ENCODE assay signal across 8 cellular contexts in genomic region chr7:127585044-127585953, GRCh38. TPM values are rescaled to one million over a fixed set of nuclear protein-coding genes. Genes with fewer than 3 reads are reported as not detected.
A peak's percentile ranks its signal among the peaks of the same experiment; 100 is the strongest.
DNase-seq lines count a peak whose midpoint lies in the region; TF ChIP-seq lines count a peak whose summit lies in the region.

TSS of gene GCC1 (minus strand) at chr7:127585596. CDS start at chr7:127585182, 414 bp downstream.

- H3K27me3 ChIP-seq in ovary: no peaks in the 10 kb centered on the region
- no peaks in the 10 kb centered on the region for H3K27me3 ChIP-seq in thymus (ENCODE audit: control insufficient read depth, insufficient read depth)

- DNase-seq in GM10248 (ENCODE audit: extremely low spot score): peak; percentile 95
- DNase-seq in HFFc6: peak; percentile 83
- DNase-seq in NAMALWA (ENCODE audit: low spot score): peak; percentile 97
- peak; percentile 65 for DNase-seq in SKM-1 treated with dmso at 0.1 percent for 144 hours (lab: John Stamatoyannopoulos, UW; ENCODE audit: unreplicated experiment)
- DNase-seq in glomerular visceral epithelial cell (ENCODE audit: extremely low spot score): peak; percentile 84
- peak; percentile 92 to 99 (median 96) for DNase-seq in ovary

- 1 to 3% (median 2%) methylated on average over 66 to 78 of the region's 78 CpGs for WGBS in ovary, 3 donors
- WGBS in thymus: 5% methylated on average over 78 of the region's 78 CpGs

- no peak for TF ChIP-seq EP300 in ovary (IDR thresholded peaks at IDR 0.05)

- H3K36me3 ChIP-seq in ovary (no peaks in the 10 kb centered on the region), thymus (ENCODE audit: control insufficient read depth, insufficient read depth) (peaks cover 17% of the 10 kb centered on the region)

- peak within 1 kb of the TSS; percentile 60 for H3K4me3 ChIP-seq in ovary
- peak within 1 kb of the TSS; percentile 84 for H3K4me3 ChIP-seq in thymus (ENCODE audit: low read length)

- peaks cover 14% of the 10 kb centered on the region; the same call in 1 of the 2 replicates for H3K36me3 Mint-ChIP-seq in HFFc6 (ENCODE audit: low read depth)
- H3K36me3 Mint-ChIP-seq in activated naive CD8-positive, alpha-beta T cell: peaks cover 6% of the 10 kb centered on the region

- TF ChIP-seq CTCF in GM10248 (IDR thresholded peaks at IDR 0.05; ENCODE audit: control extremely low read depth, extremely low read depth, low read depth, missing control alignments) (no peak), HFFc6 (IDR thresholded peaks at IDR 0.05) (no peak), ovary (IDR thresholded peaks at IDR 0.05) (no peak)

- H3K4me1 ChIP-seq in ovary (ENCODE audit: insufficient read depth) (peaks cover 16% of the 10 kb centered on the region), thymus (ENCODE audit: control insufficient read depth, insufficient read depth, low read length) (peaks cover 33% of the 10 kb centered on the region)

- H3K9me3 Mint-ChIP-seq in HFFc6: no peaks in the 10 kb centered on the region
- H3K9me3 Mint-ChIP-seq in activated naive CD8-positive, alpha-beta T cell (ENCODE audit: low read depth): no peaks in the 10 kb centered on the region

- peak within 1 kb of the TSS; percentile 97 for H3K4me3 Mint-ChIP-seq in HFFc6
- peak within 1 kb of the TSS; percentile 91 for H3K4me3 Mint-ChIP-seq in activated naive CD8-positive, alpha-beta T cell

- peak within 1 kb of the TSS; percentile 87 for H3K27ac Mint-ChIP-seq in HFFc6
- peak within 1 kb of the TSS; percentile 81 for H3K27ac Mint-ChIP-seq in activated naive CD8-positive, alpha-beta T cell

- H3K27ac ChIP-seq in ovary: peak within 1 kb of the TSS; percentile 62 to 86
- H3K27ac ChIP-seq in thymus (ENCODE audit: low read depth): peak within 1 kb of the TSS; percentile 80

- H3K9me3 ChIP-seq in ovary: no peaks in the 10 kb centered on the region
- H3K9me3 ChIP-seq in thymus (ENCODE audit: control insufficient read depth): no peaks in the 10 kb centered on the region

- H3K4me1 Mint-ChIP-seq in HFFc6 (ENCODE audit: low read depth): peaks cover 70% of the 10 kb centered on the region
- H3K4me1 Mint-ChIP-seq in activated naive CD8-positive, alpha-beta T cell (ENCODE audit: low read depth): peaks cover 77% of the 10 kb centered on the region

- intact Hi-C loops in ovary (cut with DNase I): loop anchor here (5.0 to 10.0 kb wide), 4 partner anchors 67 to 193 kb away; partner anchors contain the start of genes SND1 (in 3 of the 4) and ZNF800 (in 2 of the 4)

- CTCF ChIA-PET in GM10248 (lab: Yijun Ruan, JAX): interaction anchor here (1.0 to 1.7 kb wide), 4 partner anchors 79 to 625 kb away, joined by 3 to 7 read pairs (median 5); no protein-coding TSS in a partner anchor

- H3K27me3 Mint-ChIP-seq in HFFc6 (ENCODE audit: insufficient read depth): peaks cover 3% of the 10 kb centered on the region
- no peaks in the 10 kb centered on the region for H3K27me3 Mint-ChIP-seq in activated naive CD8-positive, alpha-beta T cell

- POLR2A ChIA-PET in GM10248 (lab: Yijun Ruan, JAX): interaction anchor here (0.6 to 0.8 kb wide), 2 partner anchors 75 to 80 kb away, joined by 3 read pairs; no protein-coding TSS in a partner anchor

- TF ChIP-seq POLR2A in ovary (IDR thresholded peaks at IDR 0.05): peak; percentile 88

RNA-seq across cellular contexts. Expression of gene GCC1, which starts in this region (rescaled TPM):
- total RNA-seq in HFFc6 (2021; fragmentation: NEBNext Ultra II Directional; extraction: Animal tissue kit (Norgen Biotek cat#: 25700)): 10 to 100 TPM; 14.8 to 17.1 (median 16.1) TPM
- 10 to 100 TPM; 12.1 to 21.1 (median 16.0) TPM for total RNA-seq in ovary
- polyA plus RNA-seq in ovary (10 to 100 TPM in 1 of 2 donors, 1 to 10 TPM in 1; 7.8 to 10.5 TPM), thymus (7.3 TPM)

Comparison
In these comparisons a context has a peak if more than half of its experiments do, and no peak if none do; other contexts are left out.
1. Peak in every context shown above with its lines: DNase-seq, H3K4me3 ChIP-seq and H3K27ac ChIP-seq.